In the genomic region with DNA sequence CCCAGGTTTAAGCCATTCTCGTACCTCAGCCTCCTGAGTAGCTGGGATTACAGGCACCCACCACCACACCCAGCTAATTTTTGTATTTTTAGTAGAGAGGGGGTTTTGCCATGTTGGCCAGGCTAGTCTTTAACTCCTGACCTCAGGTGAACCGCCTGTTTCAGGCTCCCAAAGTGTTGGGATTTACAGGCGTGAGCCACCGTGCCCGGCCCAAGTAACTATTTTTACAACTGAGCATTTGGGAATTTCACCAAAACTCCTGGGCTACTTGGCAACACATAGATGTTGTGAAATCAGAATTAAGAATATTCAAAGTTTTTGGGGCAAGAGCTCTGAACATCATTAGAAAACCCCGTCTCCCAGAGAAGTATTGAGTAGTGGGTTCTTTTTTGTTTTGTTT, we compare ENCODE assay signal across 1 cellular context.
TF ChIP-seq lines count a peak whose summit lies in the region.

No MANE protein-coding gene starts in this region.

TF ChIP-seq in liver, 16 proteins besides CTCF, POLR2A, EP300 and RAD21:
- TF ChIP-seq RXRA (IDR thresholded peaks at IDR 0.05) (peak; percentile 15 to 17), HNF4A (conservative IDR thresholded peaks at IDR 0.05) (peak in 1 of 2 donors; percentile 5), SP1 (IDR thresholded peaks at IDR 0.05) (peak; percentile 13)
